18 cellular contexts compared by ENCODE assay signal in genomic region chr15:73326157-73326556, GRCh38. TPM values are rescaled to one million over a fixed set of nuclear protein-coding genes. Genes with fewer than 3 reads are reported as not detected.
DNase-seq lines count a peak whose midpoint lies in the region; ATAC-seq and TF ChIP-seq lines count a peak whose summit lies in the region.
"Had no signal": no experiment of that assay in that cellular context is flagged by ENCODE, and none has a peak within 500 bp of the region (broad histone marks: within the 10 kb centered on the region; RNA-seq: fewer than 3 reads in every experiment).

No MANE protein-coding gene starts in this region.

- intact Hi-C loops in cardiac septum (cut with DNase I) (loop anchor here (10.0 kb wide), 1 partner anchor 379 kb away; no protein-coding TSS in a partner anchor), Right ventricle myocardium superior (cut with DNase I) (no loop called here)

- H3K36me3 ChIP-seq in OCI-LY3 (replicated peaks; ENCODE audit: low read depth, low read length): no peaks in the 10 kb centered on the region
- no peaks in the 10 kb centered on the region for H3K36me3 ChIP-seq in mesodermal cell (ENCODE audit: control insufficient read depth, insufficient read depth, low read length)
- H3K36me3 ChIP-seq in CD8-positive, alpha-beta memory T cell (ENCODE audit: insufficient read depth, low read length): no peaks in the 10 kb centered on the region

- H3K79me2 ChIP-seq in OCI-LY3 (ENCODE audit: low read length): no peaks in the 10 kb centered on the region

- peaks cover 0 to 4% (median 4%) of the 10 kb centered on the region in 3 donors for H3K4me1 Mint-ChIP-seq in CD8-positive, alpha-beta memory T cell
- peaks cover 31% of the 10 kb centered on the region for H3K4me1 Mint-ChIP-seq in nephron progenitor cell

- peaks cover 8% of the 10 kb centered on the region; the same call in 1 of the 2 replicates for H3K4me1 ChIP-seq in OCI-LY3 (ENCODE audit: low read length)
- H3K4me1 ChIP-seq in mesodermal cell (ENCODE audit: control insufficient read depth, insufficient read depth, low read length, poor library complexity, severe bottlenecking): peaks cover 12% of the 10 kb centered on the region
- H3K4me1 ChIP-seq in CD8-positive, alpha-beta memory T cell (ENCODE audit: insufficient read depth, low read length): no peaks in the 10 kb centered on the region

- H3K27ac ChIP-seq in OCI-LY3 (ENCODE audit: low read length): no peak overlapping the region
- H3K27ac ChIP-seq in mesodermal cell (ENCODE audit: low read depth, low read length, severe bottlenecking): peak overlapping the region; percentile 2
- H3K27ac ChIP-seq in CD8-positive, alpha-beta memory T cell (ENCODE audit: low read depth, low read length): no peak overlapping the region
- H3K27ac ChIP-seq: GM23248, KMS-11, RWPE1 had no signal

- no peak overlapping the region for H2AFZ ChIP-seq in OCI-LY3 (ENCODE audit: low read depth, low read length)
- H2AFZ ChIP-seq: GM23248 had no signal

- WGBS in mesodermal cell (ENCODE audit: insufficient coverage in 2 of 2), 2 experiments: 89 to 96% methylated on average over 3 to 4 of the region's 4 CpGs

- H3K36me3 Mint-ChIP-seq in CD8-positive, alpha-beta memory T cell: no peaks in the 10 kb centered on the region
- no peaks in the 10 kb centered on the region for H3K36me3 Mint-ChIP-seq in nephron progenitor cell (ENCODE audit: low read depth)
- H3K36me3 Mint-ChIP-seq: CD4-positive, alpha-beta memory T cell had no signal

- no peak overlapping the region for H3K9ac ChIP-seq in OCI-LY3 (ENCODE audit: low read length)
- H3K9ac ChIP-seq: GM23248, KMS-11 had no signal

- H3K27ac Mint-ChIP-seq in CD8-positive, alpha-beta memory T cell: no peak overlapping the region
- no peak overlapping the region for H3K27ac Mint-ChIP-seq in nephron progenitor cell
- H3K27ac Mint-ChIP-seq: CD4-positive, alpha-beta memory T cell; HFFc6 had no signal

- H3K27me3 Mint-ChIP-seq in CD8-positive, alpha-beta memory T cell: peaks cover 10 to 18% of the 10 kb centered on the region in 2 donors
- H3K27me3 Mint-ChIP-seq in nephron progenitor cell (ENCODE audit: low read depth, poor library complexity): peaks cover 3% of the 10 kb centered on the region

- CTCF ChIA-PET in CD8-positive, alpha-beta memory T cell (lab: Charles Lee): no interaction called here

- H3K27me3 ChIP-seq in OCI-LY3 (ENCODE audit: low read depth, low read length): no peaks in the 10 kb centered on the region
- no peaks in the 10 kb centered on the region for H3K27me3 ChIP-seq in CD8-positive, alpha-beta memory T cell (ENCODE audit: insufficient read depth, low read length, poor library complexity, severe bottlenecking)

- ATAC-seq in Right ventricle myocardium superior (ENCODE audit: poor library complexity): no peak

- peak overlapping the region; percentile 38 for H3K4me2 ChIP-seq in OCI-LY3 (ENCODE audit: low read length)
- H3K4me2 ChIP-seq: KMS-11 had no signal

- POLR2A ChIA-PET in CD8-positive, alpha-beta memory T cell (lab: Charles Lee): no interaction called here

- H3K9me3 ChIP-seq in OCI-LY3 (ENCODE audit: insufficient read depth, low read length) (no peaks in the 10 kb centered on the region), mesodermal cell (ENCODE audit: control insufficient read depth, low read length) (no peaks in the 10 kb centered on the region)
- H3K9me3 ChIP-seq in CD8-positive, alpha-beta memory T cell (ENCODE audit: low read length): no peaks in the 10 kb centered on the region

- peak overlapping the region; percentile 39; the same call in 1 of the 2 replicates for H3K4me3 ChIP-seq in OCI-LY3 (ENCODE audit: low read length)
- H3K4me3 ChIP-seq in mesodermal cell (ENCODE audit: extremely low read depth, insufficient read depth, low read length, poor library complexity, severe bottlenecking): no peak overlapping the region
- H3K4me3 ChIP-seq in CD8-positive, alpha-beta memory T cell (ENCODE audit: low read length): no peak overlapping the region
- H3K4me3 ChIP-seq: GM23248 had no signal

- DNase-seq in cardiac septum (ENCODE audit: low spot score) (peak; percentile 65), Right ventricle myocardium superior (no peak), nephron progenitor cell (no peak)
- no peak for DNase-seq in CD8-positive, alpha-beta memory T cell
- DNase-seq in activated CD4-positive, alpha-beta T cell treated with anti-CD3 and anti-CD28 coated beads for 1 hour: no peak
- DNase-seq: AML-193; CD4-positive, alpha-beta memory T cell; DMS79 treated with DMSO at 0.1 percent for 48 hours; GM23248; HFFc6; NCI-H1092; NCI-H2107 had no signal

- no peaks in the 10 kb centered on the region for H3K9me3 Mint-ChIP-seq in CD8-positive, alpha-beta memory T cell
- H3K9me3 Mint-ChIP-seq in nephron progenitor cell: no peaks in the 10 kb centered on the region
- H3K9me3 Mint-ChIP-seq: CD4-positive, alpha-beta memory T cell; HFFc6 had no signal

- no peaks in the 10 kb centered on the region for H4K20me1 ChIP-seq in OCI-LY3 (ENCODE audit: insufficient read depth, low read length)

- TF ChIP-seq CTCF in OCI-LY3 (IDR thresholded peaks at IDR 0.05; ENCODE audit: low read depth, low read length) (no peak), nephron progenitor cell (IDR thresholded peaks at IDR 0.05) (no peak)

- H3K4me3 Mint-ChIP-seq in CD8-positive, alpha-beta memory T cell: no peak overlapping the region
- H3K4me3 Mint-ChIP-seq in nephron progenitor cell: no peak overlapping the region
- H3K4me3 Mint-ChIP-seq: CD4-positive, alpha-beta memory T cell; HFFc6 had no signal

RNA-seq across cellular contexts. Expression of gene HCN4, which starts 42.6 kb away (rescaled TPM):
- 6.2 TPM for total RNA-seq in cardiac septum
- 16.6 TPM for total RNA-seq in Right ventricle myocardium superior
- polyA plus RNA-seq in mesodermal cell (2013, experiment 1 of 2): 1.3 TPM
- polyA plus RNA-seq in mesodermal cell (2013, experiment 2 of 2): 1.6 TPM
- under 1 TPM; 0.02 TPM for total RNA-seq in CD8-positive, alpha-beta memory T cell
- polyA plus RNA-seq in CD8-positive, alpha-beta memory T cell: not detected
- total RNA-seq: CD4-positive, alpha-beta memory T cell; GM23248; HFFc6; MCF 10A; NCI-H460 had no signal
- polyA plus RNA-seq: CD4-positive, alpha-beta memory T cell had no signal
